8 cellular contexts compared by ENCODE assay signal in genomic region chr17:42275527-42276358, GRCh38. TPM values are rescaled to one million over a fixed set of nuclear protein-coding genes. Genes with fewer than 3 reads are reported as not detected.
DNase-seq lines count a peak whose midpoint lies in the region; ATAC-seq and TF ChIP-seq lines count a peak whose summit lies in the region.

No MANE protein-coding gene starts in this region.

- H3K27ac ChIP-seq in HCT116 (ENCODE audit: low read depth, low read length) (peak overlapping the region; percentile 61; the same call in 1 of the 2 replicates), OCI-LY1 (ENCODE audit: low read depth, low read length, poor library complexity, severe bottlenecking) (no peak overlapping the region), right atrium auricular region (peak overlapping the region; percentile 86 to 90)

- H3K36me3 ChIP-seq in HCT116 (ENCODE audit: control insufficient read depth in 1 of 2, insufficient read depth in 2 of 2, low read length in 2 of 2) (no peaks in the 10 kb centered on the region), OCI-LY1 (ENCODE audit: insufficient read depth, low read length) (no peaks in the 10 kb centered on the region), right atrium auricular region (no peaks in the 10 kb centered on the region)

- H3K27me3 ChIP-seq in HCT116 (ENCODE audit: insufficient read depth, low read length) = 0 out of 2 replicates have a peak, but pooled peaks cover 5% of the 10 kb centered on the region
- peaks cover 4% of the 10 kb centered on the region; the same call in 1 of the 2 replicates for H3K27me3 ChIP-seq in OCI-LY1 (ENCODE audit: insufficient read depth, low read length)
- H3K27me3 ChIP-seq in right atrium auricular region = no peaks in the 10 kb centered on the region

- H2AFZ ChIP-seq in HCT116 (ENCODE audit: low read depth, low read length, poor library complexity, severe bottlenecking) = no peak overlapping the region
- peak overlapping the region; percentile 86; the same call in 1 of the 2 replicates for H2AFZ ChIP-seq in OCI-LY1 (ENCODE audit: low read length)

- RAD21 ChIA-PET in HCT116 (lab: Charles Lee; ENCODE audit: low non-redundant PET in 1 of 2, low total read pairs in 2 of 2, uncharacterized antibody in 2 of 2, unreplicated experiment in 2 of 2) = interaction anchor here in 1 of 2 experiments (1.0 kb wide), 1 partner anchor 54 kb away, joined by 3 read pairs; no protein-coding TSS in a partner anchor

- H4K20me1 ChIP-seq in HCT116 (ENCODE audit: insufficient read depth) (no peaks in the 10 kb centered on the region), OCI-LY1 (ENCODE audit: insufficient read depth, low read length) (no peaks in the 10 kb centered on the region)

- CTCF ChIA-PET in HCT116 (lab: Charles Lee) = no interaction called here

- H3K79me2 ChIP-seq in HCT116 (ENCODE audit: insufficient read depth, low read length) (peaks cover 41% of the 10 kb centered on the region; the same call in 1 of the 2 replicates), OCI-LY1 (ENCODE audit: insufficient read depth, low read length) (no peaks in the 10 kb centered on the region)

- H3F3A ChIP-seq in OCI-LY1 (ENCODE audit: insufficient read depth, low read length) = no peaks in the 10 kb centered on the region

- TF ChIP-seq RAD21 in HCT116 (IDR thresholded peaks at IDR 0.05; ENCODE audit: low read depth) = no peak

- ATAC-seq in HCT116 (peak; percentile 75), sciatic nerve (peak; percentile 32), GM18517 (IDR thresholded peaks at IDR 0.05; ENCODE audit: unreplicated experiment) (no peak)

- peak overlapping the region; percentile 66 for H3K9ac ChIP-seq in HCT116 (ENCODE audit: low read length)
- H3K9ac ChIP-seq in OCI-LY1 (ENCODE audit: low read length) = peak overlapping the region; percentile 82

- POLR2A ChIA-PET in HCT116 (lab: Charles Lee) = interaction anchor here (0.7 to 0.8 kb wide), 2 partner anchors 9 to 41 kb away, joined by 4 read pairs; no protein-coding TSS in a partner anchor

- no peaks in the 10 kb centered on the region for H3K9me3 ChIP-seq in HCT116 (ENCODE audit: control insufficient read depth in 1 of 2, insufficient read depth in 1 of 2, low read depth in 1 of 2, low read length in 2 of 2)
- no peaks in the 10 kb centered on the region for H3K9me3 ChIP-seq in OCI-LY1 (ENCODE audit: low read length)
- H3K9me3 ChIP-seq in right atrium auricular region = no peaks in the 10 kb centered on the region

- H3K9me2 ChIP-seq in HCT116 (ENCODE audit: insufficient read depth) (no peaks in the 10 kb centered on the region), OCI-LY1 (ENCODE audit: low read depth, low read length) (no peaks in the 10 kb centered on the region)

- peak overlapping the region; percentile 92 for H3K4me2 ChIP-seq in HCT116 (ENCODE audit: low read length)
- peak overlapping the region; percentile 99 for H3K4me2 ChIP-seq in OCI-LY1 (ENCODE audit: low read length)

- TF ChIP-seq CTCF in HCT116 (IDR thresholded peaks at IDR 0.05 in 2 of 3, conservative IDR thresholded peaks at IDR 0.05 in 1 of 3; ENCODE audit: borderline replicate concordance in 1 of 3, insufficient read depth in 1 of 3, low read depth in 2 of 3, low read length in 2 of 3) (no peak), OCI-LY1 (IDR thresholded peaks at IDR 0.05; ENCODE audit: low read length) (no peak), right atrium auricular region (IDR thresholded peaks at IDR 0.05) (no peak)

- intact Hi-C loops in HCT116 (cut with micrococcal nuclease) = no loop called here
- intact Hi-C loops in sciatic nerve (cut with DNase I) = no loop called here

- DNase-seq in EL (peak; percentile 45), HCT116 (ENCODE audit: low read depth, low spot score) (no peak), right atrium auricular region (ENCODE audit: low spot score) (peak; percentile 58), sciatic nerve (ENCODE audit: low spot score) (peak; percentile 61)
- peak; percentile 45 for DNase-seq in activated naive CD4-positive, alpha-beta T cell treated with Interleukin-2 at 50 U/mL for 16 hours
- no peak for DNase-seq in NK-92 treated with Interleukin-12 subunit alpha and Interleukin-12 subunit beta, amount 100 ng/mL, for 24 hours (lab: John Stamatoyannopoulos, UW)

- H3K4me3 ChIP-seq in HCT116 (replicated peaks in 1 of 2; ENCODE audit: low read depth in 1 of 2, low read length in 2 of 2) = peak overlapping the region; percentile 68 to 76
- peak overlapping the region; percentile 93 for H3K4me3 ChIP-seq in OCI-LY1 (ENCODE audit: low read depth, low read length, poor library complexity, severe bottlenecking)
- peak overlapping the region; percentile 85 to 92 for H3K4me3 ChIP-seq in right atrium auricular region

- BruUV-seq in HCT116 (replicated peaks; lab: Mats Ljungman, UMichigan) = no TSS peak

- H3K4me1 ChIP-seq in HCT116 (ENCODE audit: control insufficient read depth in 1 of 2, insufficient read depth in 2 of 2, low read length in 2 of 2) (peaks cover 13 to 20% of the 10 kb centered on the region in 2 experiments), OCI-LY1 (ENCODE audit: insufficient read depth, low read length, severe bottlenecking) (peaks cover 16% of the 10 kb centered on the region), right atrium auricular region (peaks cover 0 to 36% of the 10 kb centered on the region in 2 donors)

- no peak for TF ChIP-seq POLR2A in HCT116 (IDR thresholded peaks at IDR 0.05; ENCODE audit: borderline replicate concordance, extremely low read depth, insufficient read depth, insufficient read length)

TF ChIP-seq in HCT116, 20 proteins besides CTCF, POLR2A, EP300 and RAD21:
- TF ChIP-seq ZFX (IDR thresholded peaks at IDR 0.05) = peak; percentile 90
- TF ChIP-seq EZH2phosphoT487 (IDR thresholded peaks at IDR 0.05; ENCODE audit: borderline replicate concordance) = no peak

RNA-seq across cellular contexts. Expression of gene STAT5B, which starts 0.4 kb away (rescaled TPM):
- 7.1 TPM for total RNA-seq in HCT116 (2021; ENCODE audit: unreplicated experiment)
- 3.4 and 4.0 TPM in 2 replicates for polyA plus RNA-seq in HCT116 (2012)
- total RNA-seq in right atrium auricular region = 10 to 100 TPM; 31.4 to 49.1 TPM
- 90.8 TPM for total RNA-seq in sciatic nerve

RNA-seq across cellular contexts. Expression of gene STAT5A, which starts 12.6 kb away (rescaled TPM):
- total RNA-seq in HCT116 (2021; ENCODE audit: unreplicated experiment) (0.91 TPM), right atrium auricular region (10 to 100 TPM; 16.9 to 51.2 TPM), sciatic nerve (55.6 TPM)
- 0.16 and 0.18 TPM in 2 replicates for polyA plus RNA-seq in HCT116 (2012)

Comparison
In these comparisons a context has a peak if more than half of its experiments do, and no peak if none do; other contexts are left out.
1. DNase-seq: peak in EL (single experiment), activated naive CD4-positive, alpha-beta T cell treated with Interleukin-2 at 50 U/mL for 16 hours (single experiment), right atrium auricular region (single experiment) and sciatic nerve (single experiment); none in HCT116 (single experiment) and NK-92 treated with Interleukin-12 subunit alpha and Interleukin-12 subunit beta, amount 100 ng/mL, for 24 hours (single experiment).
2. Peak in every context shown above with its lines, with median percentiles within 50 percentile points of each other: H3K4me3 ChIP-seq.